ENCODE assay signal across 8 cellular contexts in the genomic region with DNA sequence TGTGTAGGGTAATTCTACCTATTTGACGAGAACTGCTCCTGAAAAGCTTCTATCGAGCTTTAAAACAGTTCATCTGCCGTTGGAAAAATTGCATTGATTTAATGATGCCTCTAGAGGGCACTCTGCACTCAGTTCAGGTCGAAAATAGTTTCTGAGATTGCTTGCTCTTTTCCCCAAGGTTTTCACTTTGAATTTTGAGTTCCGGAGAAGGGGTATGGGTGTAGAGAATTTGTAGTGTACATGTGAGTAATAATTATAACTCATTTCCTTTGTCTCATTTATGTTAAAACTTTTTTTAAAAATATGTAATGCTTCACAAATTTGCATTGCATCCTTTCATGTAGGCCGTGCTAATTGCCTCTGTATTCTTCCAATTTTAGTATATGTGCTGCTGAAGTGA. TPM values are rescaled to one million over a fixed set of nuclear protein-coding genes. Genes with fewer than 3 reads are reported as not detected.
DNase-seq lines count a peak whose midpoint lies in the region; ATAC-seq, FAIRE-seq and TF ChIP-seq lines count a peak whose summit lies in the region.

No MANE protein-coding gene starts in this region.

- DNase-seq in NCI-H510A treated with DMSO at 0.1 percent for 48 hours (lab: John Stamatoyannopoulos, UW) (peak; percentile 3), NCI-H510A (lab: John Stamatoyannopoulos, UW) (no peak), HAP-1 (ENCODE audit: low spot score in 2 of 2) (peak; percentile 12 to 52), NCI-H82 treated with DMSO at 0.1 percent for 48 hours (lab: John Stamatoyannopoulos, UW; ENCODE audit: unreplicated experiment) (peak; percentile 10), GM12878 (ENCODE audit: low read depth, low spot score) (peak; percentile 39), left lung (no peak), DMS79 treated with DMSO at 0.1 percent for 48 hours (lab: John Stamatoyannopoulos, UW) (no peak)

- CTCF ChIA-PET in GM12878 (lab: Yijun Ruan, JAX): interaction anchor here (0.5 to 7.7 kb wide), 49 partner anchors 7 to 1136 kb away, joined by 3 to 225 read pairs (median 4); no protein-coding TSS in a partner anchor

- intact Hi-C loops in GM12878 (cut with micrococcal nuclease; ENCODE audit: unreplicated experiment): loop anchor here (1.0 kb wide), 2 partner anchors 60 to 115 kb away; no protein-coding TSS in a partner anchor
- intact Hi-C loops in left lung (cut with DNase I): loop anchor here in 1 of 2 donors (10.0 kb wide), 1 partner anchor 62 kb away; no protein-coding TSS in a partner anchor

- no peak overlapping the region for H3K9ac ChIP-seq in GM12878 (ENCODE audit: control insufficient read depth, insufficient read depth, low read length)

- no peaks in the 10 kb centered on the region for H3K79me2 ChIP-seq in GM12878 (ENCODE audit: control insufficient read depth, insufficient read depth, low read length)

- H3K4me1 ChIP-seq in HAP-1: no peaks in the 10 kb centered on the region
- peaks cover 4% of the 10 kb centered on the region for H3K4me1 ChIP-seq in GM12878 (ENCODE audit: control insufficient read depth, insufficient read depth, low read length)
- peaks cover 0 to 7% of the 10 kb centered on the region in 2 donors for H3K4me1 ChIP-seq in left lung

- H3K36me3 ChIP-seq in HAP-1 (replicated peaks) (no peaks in the 10 kb centered on the region), GM12878 (ENCODE audit: control insufficient read depth in 2 of 2, insufficient read depth in 2 of 2, low read length in 1 of 2) (no peaks in the 10 kb centered on the region), left lung (no peaks in the 10 kb centered on the region)

- RAD21 ChIA-PET in GM12878 (lab: Charles Lee; ENCODE audit: unreplicated experiment): interaction anchor here (0.6 to 3.2 kb wide), 18 partner anchors 8 to 1038 kb away, joined by 3 to 53 read pairs (median 5); no protein-coding TSS in a partner anchor

- peak; percentile 89 for FAIRE-seq in GM12878 (lab: Jason Lieb, UNC)

- H3K27ac ChIP-seq in GM12878 (ENCODE audit: control insufficient read depth, insufficient read depth) (no peak overlapping the region), left lung (no peak overlapping the region)

- no peak overlapping the region for H3K4me2 ChIP-seq in GM12878 (ENCODE audit: control insufficient read depth, insufficient read depth)

- no peaks in the 10 kb centered on the region for H3K9me3 ChIP-seq in HAP-1
- H3K9me3 ChIP-seq in GM12878 (replicated peaks; ENCODE audit: control insufficient read depth, insufficient read depth, low read length): no peaks in the 10 kb centered on the region
- no peaks in the 10 kb centered on the region for H3K9me3 ChIP-seq in left lung

- TF ChIP-seq POLR2A in GM12878 (IDR thresholded peaks at IDR 0.05; ENCODE audit: low read depth, low read length): no peak

- TF ChIP-seq CTCF in GM12878 (IDR thresholded peaks at IDR 0.05 in 2 of 3, conservative IDR thresholded peaks at IDR 0.05 in 1 of 3; ENCODE audit: control insufficient read depth in 2 of 3, extremely low read depth in 1 of 3, insufficient read depth in 1 of 3, low read depth in 3 of 3, low read length in 3 of 3): peak; percentile 65 to 84 (median 77); a peak in 5 of 6 replicates
- peak; percentile 37 to 83 for TF ChIP-seq CTCF in left lung (IDR thresholded peaks at IDR 0.05)

- BruUV-seq in GM12878 (replicated peaks; lab: Mats Ljungman, UMichigan): no TSS peak

- peak; percentile 43 for ATAC-seq in GM12878
- ATAC-seq in left lung: peak; percentile 92
- ATAC-seq in HG03097 (IDR thresholded peaks at IDR 0.05; ENCODE audit: low FRiP score, unreplicated experiment): no peak

- H3K4me3 ChIP-seq in HAP-1 (no peak overlapping the region), GM12878 (no peak overlapping the region), left lung (no peak overlapping the region)

- under 1% methylated on average over 6 of the region's 6 CpGs for WGBS in GM12878 (ENCODE audit: insufficient coverage, insufficient replicate concordance, low lambda C conversion rate, missing lambda C conversion rate)

- TF ChIP-seq RAD21 in GM12878 (IDR thresholded peaks at IDR 0.05; ENCODE audit: insufficient read depth, low read depth, low read length): peak; percentile 99

- H3K27me3 ChIP-seq in HAP-1 (ENCODE audit: low read depth) (peaks cover 3% of the 10 kb centered on the region; the same call in 1 of the 2 replicates), GM12878 (replicated peaks in 1 of 2; ENCODE audit: control insufficient read depth in 2 of 2, insufficient read depth in 2 of 2, low read length in 1 of 2) (no peaks in the 10 kb centered on the region), left lung (no peaks in the 10 kb centered on the region)

- no peak overlapping the region for H2AFZ ChIP-seq in GM12878 (ENCODE audit: control insufficient read depth, low read depth, low read length)

- TF ChIP-seq EP300 in GM12878 (IDR thresholded peaks at IDR 0.05; ENCODE audit: borderline replicate concordance in 1 of 2, control insufficient read depth in 1 of 2, low read depth in 2 of 2, low read length in 2 of 2): no peak

- in situ Hi-C loops in HAP-1 (cut with MboI; ENCODE audit: low sequenced_read_pairs): no loop called here
- in situ Hi-C loops in GM12878 (cut with MboI): loop anchor here (5.0 kb wide), 2 partner anchors 60 to 115 kb away; no protein-coding TSS in a partner anchor

- no peaks in the 10 kb centered on the region for H4K20me1 ChIP-seq in GM12878 (ENCODE audit: control insufficient read depth, insufficient read depth)

- POLR2A ChIA-PET in GM12878 (lab: Charles Lee): interaction anchor here (0.6 to 1.1 kb wide), 3 partner anchors 9 to 517 kb away, joined by 3 to 4 read pairs (median 3); no protein-coding TSS in a partner anchor

- SMC1A ChIA-PET in GM12878 (lab: Charles Lee; ENCODE audit: uncharacterized antibody, unreplicated experiment): interaction anchor here (0.7 to 6.4 kb wide), 25 partner anchors 8 to 119 kb away, joined by 3 to 121 read pairs (median 5); no protein-coding TSS in a partner anchor

TF ChIP-seq in GM12878, 131 proteins besides CTCF, POLR2A, EP300 and RAD21 (continues in another document):
- TF ChIP-seq PAX5 (IDR thresholded peaks at IDR 0.05; ENCODE audit: borderline replicate concordance, low read depth, low read length) (no peak), BHLHE40 (IDR thresholded peaks at IDR 0.05; ENCODE audit: borderline replicate concordance in 1 of 2, low read depth in 2 of 2, low read length in 1 of 2) (no peak), SREBF2 (IDR thresholded peaks at IDR 0.05; ENCODE audit: low read length) (no peak), IKZF2 (IDR thresholded peaks at IDR 0.05) (no peak)
- TF ChIP-seq, protein P1, sequence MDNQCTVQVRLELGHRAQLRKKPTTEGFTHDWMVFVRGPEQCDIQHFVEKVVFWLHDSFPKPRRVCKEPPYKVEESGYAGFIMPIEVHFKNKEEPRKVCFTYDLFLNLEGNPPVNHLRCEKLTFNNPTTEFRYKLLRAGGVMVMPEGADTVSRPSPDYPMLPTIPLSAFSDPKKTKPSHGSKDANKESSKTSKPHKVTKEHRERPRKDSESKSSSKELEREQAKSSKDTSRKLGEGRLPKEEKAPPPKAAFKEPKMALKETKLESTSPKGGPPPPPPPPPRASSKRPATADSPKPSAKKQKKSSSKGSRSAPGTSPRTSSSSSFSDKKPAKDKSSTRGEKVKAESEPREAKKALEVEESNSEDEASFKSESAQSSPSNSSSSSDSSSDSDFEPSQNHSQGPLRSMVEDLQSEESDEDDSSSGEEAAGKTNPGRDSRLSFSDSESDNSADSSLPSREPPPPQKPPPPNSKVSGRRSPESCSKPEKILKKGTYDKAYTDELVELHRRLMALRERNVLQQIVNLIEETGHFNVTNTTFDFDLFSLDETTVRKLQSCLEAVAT (IDR thresholded peaks at IDR 0.05): no peak
- TF ChIP-seq, protein P2, sequence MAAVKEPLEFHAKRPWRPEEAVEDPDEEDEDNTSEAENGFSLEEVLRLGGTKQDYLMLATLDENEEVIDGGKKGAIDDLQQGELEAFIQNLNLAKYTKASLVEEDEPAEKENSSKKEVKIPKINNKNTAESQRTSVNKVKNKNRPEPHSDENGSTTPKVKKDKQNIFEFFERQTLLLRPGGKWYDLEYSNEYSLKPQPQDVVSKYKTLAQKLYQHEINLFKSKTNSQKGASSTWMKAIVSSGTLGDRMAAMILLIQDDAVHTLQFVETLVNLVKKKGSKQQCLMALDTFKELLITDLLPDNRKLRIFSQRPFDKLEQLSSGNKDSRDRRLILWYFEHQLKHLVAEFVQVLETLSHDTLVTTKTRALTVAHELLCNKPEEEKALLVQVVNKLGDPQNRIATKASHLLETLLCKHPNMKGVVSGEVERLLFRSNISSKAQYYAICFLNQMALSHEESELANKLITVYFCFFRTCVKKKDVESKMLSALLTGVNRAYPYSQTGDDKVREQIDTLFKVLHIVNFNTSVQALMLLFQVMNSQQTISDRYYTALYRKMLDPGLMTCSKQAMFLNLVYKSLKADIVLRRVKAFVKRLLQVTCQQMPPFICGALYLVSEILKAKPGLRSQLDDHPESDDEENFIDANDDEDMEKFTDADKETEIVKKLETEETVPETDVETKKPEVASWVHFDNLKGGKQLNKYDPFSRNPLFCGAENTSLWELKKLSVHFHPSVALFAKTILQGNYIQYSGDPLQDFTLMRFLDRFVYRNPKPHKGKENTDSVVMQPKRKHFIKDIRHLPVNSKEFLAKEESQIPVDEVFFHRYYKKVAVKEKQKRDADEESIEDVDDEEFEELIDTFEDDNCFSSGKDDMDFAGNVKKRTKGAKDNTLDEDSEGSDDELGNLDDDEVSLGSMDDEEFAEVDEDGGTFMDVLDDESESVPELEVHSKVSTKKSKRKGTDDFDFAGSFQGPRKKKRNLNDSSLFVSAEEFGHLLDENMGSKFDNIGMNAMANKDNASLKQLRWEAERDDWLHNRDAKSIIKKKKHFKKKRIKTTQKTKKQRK (IDR thresholded peaks at IDR 0.05; ENCODE audit: low read depth, low read length): no peak

RNA-seq across cellular contexts. Expression of a gene that starts 28.4 kb away (rescaled TPM):
- total RNA-seq in GM12878 (2013; cell fraction: nucleolus; rRNA removed): not detected in 2 replicates
- 0.65 and 0.73 TPM in 2 replicates for total RNA-seq in GM12878 (2014; rRNA removed)
- 1.2 and 1.3 TPM in 2 replicates for total RNA-seq in GM12878 (2014; rRNA removed; fragmentation: Illumina TruSeq; extraction: Trizol)
- 0.56 and 0.62 TPM in 2 replicates for total RNA-seq in GM12878 (2021)
- polyA plus RNA-seq in GM12878 (2011; ENCODE audit: low read depth): 0.35 TPM
- polyA plus RNA-seq in GM12878 (2011; rRNA removed): 0.41 and 0.42 TPM in 2 replicates
- 0.18 and 0.28 TPM in 2 replicates for polyA plus RNA-seq in GM12878 (2011; cell fraction: cytosol; rRNA removed)
- 0.23 and 0.25 TPM in 2 replicates for polyA plus RNA-seq in GM12878 (2011; cell fraction: nucleus; rRNA removed)
- 0.88 and 0.90 TPM in 2 replicates for polyA plus RNA-seq in GM12878 (2012)
- 1.4 TPM in 2 replicates for polyA plus RNA-seq in GM12878 (2014; fragmentation: Illumina TruSeq; extraction: Trizol)
- polyA plus RNA-seq in GM12878 (2014; fragmentation: Nextera tagmentation; extraction: Ambion mirVana): under 1 TPM; 0.21 to 0.60 TPM
- polyA plus RNA-seq in GM12878 (2014; rRNA removed): 0.61 and 0.81 TPM in 2 replicates
- polyA plus RNA-seq in GM12878 (2016; fragmentation: Nextera tagmentation; extraction: Ambion mirVana): 1 to 10 TPM in 1 of 2 experiments, under 1 TPM in 1; 0.77 to 1.0 TPM
- polyA minus RNA-seq in GM12878 (2011; rRNA and poly(A)+ RNA removed): 0.26 and 0.29 TPM in 2 replicates
- not detected in 2 replicates for polyA minus RNA-seq in GM12878 (2011; cell fraction: cytosol; rRNA and poly(A)+ RNA removed)
- polyA minus RNA-seq in GM12878 (2011; cell fraction: nucleus; rRNA and poly(A)+ RNA removed): 0.24 TPM in 1 of 2 replicates, not detected in the other
- total RNA-seq in left lung: 1 to 10 TPM in 1 of 2 donors, under 1 TPM in 1; 0.99 to 8.8 TPM

Comparison
In these comparisons a context has a peak if more than half of its experiments do, and no peak if none do; other contexts are left out.
1. DNase-seq: peak in NCI-H510A treated with DMSO at 0.1 percent for 48 hours (single experiment), HAP-1 (2 of 2), NCI-H82 treated with DMSO at 0.1 percent for 48 hours (single experiment) and GM12878 (single experiment); none in NCI-H510A (single experiment), left lung (0 of 2) and DMS79 treated with DMSO at 0.1 percent for 48 hours (single experiment).